In the genomic region with DNA sequence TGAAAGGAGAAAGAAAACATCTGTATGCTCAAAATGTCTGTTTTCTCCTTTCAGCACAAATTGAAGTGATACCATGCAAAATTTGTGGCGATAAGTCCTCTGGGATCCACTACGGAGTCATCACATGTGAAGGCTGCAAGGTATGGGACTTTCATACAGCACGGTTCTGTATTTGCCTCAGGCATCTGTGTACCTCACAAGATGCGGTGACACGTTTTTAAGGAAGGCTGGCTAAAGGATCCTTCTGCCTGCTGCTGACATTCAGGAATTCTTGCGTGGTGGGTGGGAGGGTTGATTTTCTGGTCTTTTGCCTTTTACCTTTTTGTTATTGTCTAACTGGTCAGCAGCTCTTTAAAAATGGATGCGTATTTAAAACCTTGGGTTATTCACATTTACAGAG, we compare ENCODE assay signal across 25 cellular contexts.
"Had no signal": no experiment of that assay in that cellular context is flagged by ENCODE, and none has a peak within 500 bp of the region (broad histone marks: within the 10 kb centered on the region; RNA-seq: fewer than 3 reads in every experiment).

No MANE protein-coding gene starts in this region.

- H3K9me3 ChIP-seq: left ventricle myocardium inferior, mucosa of descending colon, ovary, right atrium auricular region, right lobe of liver, stomach, testis, thyroid gland, transverse colon, upper lobe of left lung, vagina had no signal

- H3K4me1 Mint-ChIP-seq: naive thymus-derived CD4-positive, alpha-beta T cell had no signal

- DNase-seq: hypothalamus; left ventricle myocardium inferior; midbrain; mucosa of descending colon; naive thymus-derived CD4-positive, alpha-beta T cell; ovary; right lobe of liver; stimulated activated CD4-positive, alpha-beta T cell treated with anti-CD3 and anti-CD28 coated beads, Interleukin-1b, Interleukin-23, amount 100 ng/mL, for 48 hours; stimulated activated CD4-positive, alpha-beta T cell treated with anti-CD3 and anti-CD28 coated beads, Interleukin-2, amount 100 ng/mL, for 48 hours; stimulated activated CD4-positive, alpha-beta T cell treated with anti-CD3 and anti-CD28 coated beads, Interleukin-4, amount 100 ng/mL, for 4 hours; stimulated activated CD8-positive, alpha-beta memory T cell treated with anti-CD3 and anti-CD28 coated beads, Interleukin-4, amount 100 ng/mL, for 48 hours; stimulated activated naive CD4-positive, alpha-beta T cell treated with Interleukin-2 at 50 U/mL for 16 hours; stomach; testis; thyroid gland; transverse colon; upper lobe of left lung had no signal

- H3K27ac Mint-ChIP-seq: naive thymus-derived CD4-positive, alpha-beta T cell; natural killer cell treated with Interleukin-12 subunit alpha and Interleukin-12 subunit beta and Interleukin-15 and Interleukin-18, amount 100 ng/mL, for 72 hours; progenitor cell of endocrine pancreas; stimulated activated memory B cell treated with anti-CD40 and anti-IgM and Interleukin-4, amounts not matched to agents 10 μg/mL and 1 μg/mL and 100 μg/mL, for 72 hours had no signal

- H3K9me3 Mint-ChIP-seq: natural killer cell treated with Interleukin-12 subunit alpha and Interleukin-12 subunit beta and Interleukin-15 and Interleukin-18, amount 100 ng/mL, for 72 hours; stimulated activated memory B cell treated with anti-CD40 and anti-IgM and Interleukin-4, amounts not matched to agents 10 μg/mL and 1 μg/mL and 100 μg/mL, for 72 hours had no signal

- H3K4me1 ChIP-seq: left ventricle myocardium inferior, right atrium auricular region, right lobe of liver, stomach, testis, thyroid gland, transverse colon, upper lobe of left lung, vagina had no signal

- ATAC-seq: mucosa of descending colon; naive thymus-derived CD4-positive, alpha-beta T cell; natural killer cell treated with Interleukin-12 subunit alpha and Interleukin-12 subunit beta and Interleukin-15 and Interleukin-18, amount 100 ng/mL, for 72 hours; right lobe of liver; stimulated activated memory B cell treated with anti-CD40 and anti-IgM and Interleukin-4, amounts not matched to agents 10 μg/mL and 1 μg/mL and 100 μg/mL, for 72 hours had no signal

- H3K4me3 Mint-ChIP-seq: naive thymus-derived CD4-positive, alpha-beta T cell; natural killer cell treated with Interleukin-12 subunit alpha and Interleukin-12 subunit beta and Interleukin-15 and Interleukin-18, amount 100 ng/mL, for 72 hours; stimulated activated memory B cell treated with anti-CD40 and anti-IgM and Interleukin-4, amounts not matched to agents 10 μg/mL and 1 μg/mL and 100 μg/mL, for 72 hours had no signal

- H3K36me3 Mint-ChIP-seq: naive thymus-derived CD4-positive, alpha-beta T cell; natural killer cell treated with Interleukin-12 subunit alpha and Interleukin-12 subunit beta and Interleukin-15 and Interleukin-18, amount 100 ng/mL, for 72 hours; stimulated activated memory B cell treated with anti-CD40 and anti-IgM and Interleukin-4, amounts not matched to agents 10 μg/mL and 1 μg/mL and 100 μg/mL, for 72 hours had no signal

- H3K36me3 ChIP-seq: left ventricle myocardium inferior, ovary, right atrium auricular region, right lobe of liver, stomach, thyroid gland, transverse colon, upper lobe of left lung, vagina had no signal

- H3K4me3 ChIP-seq: left ventricle myocardium inferior, lung, mucosa of descending colon, ovary, right atrium auricular region, right lobe of liver, smooth muscle cell, stomach, testis, thyroid gland, transverse colon, upper lobe of left lung, vagina had no signal

- H3K27ac ChIP-seq: left ventricle myocardium inferior, ovary, right atrium auricular region, right lobe of liver, stomach, testis, thyroid gland, transverse colon, upper lobe of left lung, vagina had no signal

- FAIRE-seq: islet of Langerhans had no signal

- H3K27me3 ChIP-seq: ovary, right atrium auricular region, right lobe of liver, stomach, testis, thyroid gland, transverse colon, upper lobe of left lung, vagina had no signal
